ENCODE assay signal across 1 cellular context in genomic region chr1:13780780-13781179, GRCh38.
TF ChIP-seq lines count a peak whose summit lies in the region.

No MANE protein-coding gene starts in this region.

TF ChIP-seq in HCT116, 20 proteins besides CTCF, POLR2A, EP300 and RAD21 (continued from another document):
- TF ChIP-seq ZBTB33 (IDR thresholded peaks at IDR 0.05; ENCODE audit: extremely low read depth, insufficient replicate concordance, low read length): no peak
